8 cellular contexts compared by ENCODE assay signal in genomic region chr17:16440354-16440753, GRCh38. TPM values are rescaled to one million over a fixed set of nuclear protein-coding genes. Genes with fewer than 3 reads are reported as not detected.
DNase-seq lines count a peak whose midpoint lies in the region; ATAC-seq and TF ChIP-seq lines count a peak whose summit lies in the region.
"Not testable (repeated sequence)": the region's sequence is repeated elsewhere in the genome, so short reads cannot be mapped to it uniquely, and the experiment has no call there.

No MANE protein-coding gene starts in this region.

- peaks cover 22% of the 10 kb centered on the region for H3K27me3 Mint-ChIP-seq in HFFc6 (ENCODE audit: insufficient read depth)
- not testable (repeated sequence) for H3K27me3 Mint-ChIP-seq in activated naive CD8-positive, alpha-beta T cell treated with anti-CD3 and anti-CD28 coated beads, Interleukin-2, amount 10 ng/mL, durations not matched to agents 7 days and 5 days; endodermal cell (ENCODE audit: insufficient read depth); neural crest cell (ENCODE audit: low read depth); stimulated activated naive CD8-positive, alpha-beta T cell treated with anti-CD3 and anti-CD28 coated beads, Interleukin-15, amount 100 ng/mL, for 72 hours

- not testable (repeated sequence) for TF ChIP-seq CTCF in AG10803 (conservative IDR thresholded peaks at IDR 0.05; ENCODE audit: low read length); HFFc6 (IDR thresholded peaks at IDR 0.05); SU-DHL-6 (IDR thresholded peaks at IDR 0.05; ENCODE audit: insufficient read depth, low read length, poor library complexity, severe bottlenecking); endodermal cell (conservative IDR thresholded peaks at IDR 0.05); neural crest cell (conservative IDR thresholded peaks at IDR 0.05)

- H3F3A ChIP-seq in SU-DHL-6 (ENCODE audit: insufficient read depth) = peaks cover 56% of the 10 kb centered on the region

- peak overlapping the region; percentile 97 for H3K4me3 ChIP-seq in AG10803 (ENCODE audit: low read length)
- peak overlapping the region; percentile 94 for H3K4me3 ChIP-seq in SU-DHL-6 (ENCODE audit: insufficient read depth, low read length, poor library complexity, severe bottlenecking)
- peak overlapping the region; percentile 90 for H3K4me3 ChIP-seq in endodermal cell (ENCODE audit: low read length)
- peak overlapping the region; percentile 97 for H3K4me3 ChIP-seq in iPS-18c (ENCODE audit: insufficient read depth, low read depth, low read length)

- H3K9me3 ChIP-seq in SU-DHL-6 (ENCODE audit: insufficient read depth, low read length); endodermal cell (ENCODE audit: control insufficient read depth, low read length); iPS-18c (ENCODE audit: control insufficient read depth, insufficient read depth, low read length): not testable (repeated sequence)

- H3K27ac ChIP-seq in SU-DHL-6 (ENCODE audit: low read depth, low read length) = peak overlapping the region; percentile 80
- not testable (repeated sequence) for H3K27ac ChIP-seq in endodermal cell (ENCODE audit: low read depth, low read length)

- H3K9me2 ChIP-seq in SU-DHL-6 (replicated peaks; ENCODE audit: insufficient read depth, low read length) = not testable (repeated sequence)

- H3K27me3 ChIP-seq in SU-DHL-6 (ENCODE audit: low read length); endodermal cell (ENCODE audit: control insufficient read depth, insufficient read depth, low read length, poor library complexity, severe bottlenecking): not testable (repeated sequence)

- H3K4me1 Mint-ChIP-seq in HFFc6 (ENCODE audit: low read depth) (peaks cover 43% of the 10 kb centered on the region), endodermal cell (peaks cover 49% of the 10 kb centered on the region), neural crest cell (peaks cover 59% of the 10 kb centered on the region)
- peaks cover 42% of the 10 kb centered on the region for H3K4me1 Mint-ChIP-seq in activated naive CD8-positive, alpha-beta T cell treated with anti-CD3 and anti-CD28 coated beads, Interleukin-2, amount 10 ng/mL, durations not matched to agents 7 days and 5 days
- H3K4me1 Mint-ChIP-seq in stimulated activated naive CD8-positive, alpha-beta T cell treated with anti-CD3 and anti-CD28 coated beads, Interleukin-15, amount 100 ng/mL, for 72 hours = peaks cover 68% of the 10 kb centered on the region

- H3K79me2 ChIP-seq in SU-DHL-6 (ENCODE audit: insufficient read depth, low read length) = peaks cover 27% of the 10 kb centered on the region

- H3K4me1 ChIP-seq in endodermal cell (ENCODE audit: control insufficient read depth, insufficient read depth, low read length) = not testable (repeated sequence)

- peak overlapping the region; percentile 99 for H3K9ac ChIP-seq in SU-DHL-6 (ENCODE audit: low read length)
- H3K9ac ChIP-seq in endodermal cell (ENCODE audit: extremely low read depth, low read length, poor library complexity, severe bottlenecking) = peak overlapping the region; percentile 93

- H3K4me3 Mint-ChIP-seq in HFFc6 (peak overlapping the region; percentile 99), endodermal cell (peak overlapping the region; percentile 97), neural crest cell (peak overlapping the region; percentile 99)
- peak overlapping the region; percentile 99 for H3K4me3 Mint-ChIP-seq in activated naive CD8-positive, alpha-beta T cell treated with anti-CD3 and anti-CD28 coated beads, Interleukin-2, amount 10 ng/mL, durations not matched to agents 7 days and 5 days
- peak overlapping the region; percentile 98 to 99 for H3K4me3 Mint-ChIP-seq in stimulated activated naive CD8-positive, alpha-beta T cell treated with anti-CD3 and anti-CD28 coated beads, Interleukin-15, amount 100 ng/mL, for 72 hours

- H3K36me3 Mint-ChIP-seq in HFFc6 (ENCODE audit: low read depth) (peaks cover 54% of the 10 kb centered on the region), endodermal cell (ENCODE audit: low read depth) (peaks cover 52% of the 10 kb centered on the region), neural crest cell (ENCODE audit: low read depth) (peaks cover 33% of the 10 kb centered on the region)
- H3K36me3 Mint-ChIP-seq in activated naive CD8-positive, alpha-beta T cell treated with anti-CD3 and anti-CD28 coated beads, Interleukin-2, amount 10 ng/mL, durations not matched to agents 7 days and 5 days = peaks cover 33% of the 10 kb centered on the region

- not testable (repeated sequence) for H3K9me3 Mint-ChIP-seq in HFFc6; activated naive CD8-positive, alpha-beta T cell treated with anti-CD3 and anti-CD28 coated beads, Interleukin-2, amount 10 ng/mL, durations not matched to agents 7 days and 5 days; endodermal cell; neural crest cell; stimulated activated naive CD8-positive, alpha-beta T cell treated with anti-CD3 and anti-CD28 coated beads, Interleukin-15, amount 100 ng/mL, for 72 hours

- H4K20me1 ChIP-seq in SU-DHL-6 (ENCODE audit: low read depth, low read length) = not testable (repeated sequence)

- peak overlapping the region; percentile 94 for H3K27ac Mint-ChIP-seq in HFFc6
- peak overlapping the region; percentile 98 for H3K27ac Mint-ChIP-seq in activated naive CD8-positive, alpha-beta T cell treated with anti-CD3 and anti-CD28 coated beads, Interleukin-2, amount 10 ng/mL, durations not matched to agents 7 days and 5 days
- H3K27ac Mint-ChIP-seq in endodermal cell = peak overlapping the region; percentile 93
- peak overlapping the region; percentile 97 for H3K27ac Mint-ChIP-seq in neural crest cell (ENCODE audit: unreplicated experiment)
- peak overlapping the region; percentile 99 to 100 for H3K27ac Mint-ChIP-seq in stimulated activated naive CD8-positive, alpha-beta T cell treated with anti-CD3 and anti-CD28 coated beads, Interleukin-15, amount 100 ng/mL, for 72 hours

- 66 to 74% methylated on average over 4 to 5 of the region's 5 CpGs for WGBS in endodermal cell (ENCODE audit: insufficient coverage in 1 of 2, insufficient read length in 1 of 2), 2 experiments

- peak overlapping the region; percentile 78 for H3K4me2 ChIP-seq in SU-DHL-6 (ENCODE audit: low read depth, low read length, poor library complexity, severe bottlenecking)

- H3K36me3 ChIP-seq in SU-DHL-6 (ENCODE audit: low read length) (peaks cover 30% of the 10 kb centered on the region), endodermal cell (ENCODE audit: control insufficient read depth, insufficient read depth, low read length) (peaks cover 54% of the 10 kb centered on the region)

- DNase-seq in AG10803 (ENCODE audit: low read depth); HFFc6; activated naive CD8-positive, alpha-beta T cell treated with anti-CD3 and anti-CD28 coated beads, Interleukin-2, amount 10 ng/mL, durations not matched to agents 7 days and 5 days; endodermal cell; neural crest cell (ENCODE audit: low read depth, low spot score); stimulated activated naive CD8-positive, alpha-beta T cell treated with anti-CD3 and anti-CD28 coated beads, Interleukin-15, amount 100 ng/mL, for 72 hours: not testable (repeated sequence)

- ATAC-seq in activated naive CD8-positive, alpha-beta T cell treated with anti-CD3 and anti-CD28 coated beads, Interleukin-2, amount 10 ng/mL, durations not matched to agents 7 days and 5 days (ENCODE audit: low read depth); stimulated activated naive CD8-positive, alpha-beta T cell treated with anti-CD3 and anti-CD28 coated beads, Interleukin-15, amount 100 ng/mL, for 72 hours: not testable (repeated sequence)

- H2AFZ ChIP-seq in SU-DHL-6 (ENCODE audit: low read depth, low read length, severe bottlenecking) = not testable (repeated sequence)

- POLR2A ChIA-PET in activated naive CD8-positive, alpha-beta T cell treated with anti-CD3 and anti-CD28 coated beads, Interleukin-2, amount 10 ng/mL, durations not matched to agents 7 days and 5 days (lab: Charles Lee) = interaction anchor here (1.4 to 4.8 kb wide), 4 partner anchors 23 to 87 kb away, joined by 3 to 69 read pairs (median 20); partner anchors contain the start of genes CENPV, TRPV2 and UBB

RNA-seq across cellular contexts. Expression of gene TRPV2, which starts 25.0 kb away (rescaled TPM):
- 10 to 100 TPM in 4 of 6 experiments, 1 to 10 TPM in 2; 2.9 to 19.5 (median 18.1) TPM for total RNA-seq in HFFc6 (2021; fragmentation: NEBNext Ultra II Directional; extraction: Animal tissue kit (Norgen Biotek cat#: 25700))
- total RNA-seq in activated naive CD8-positive, alpha-beta T cell treated with anti-CD3 and anti-CD28 coated beads, Interleukin-2, amount 10 ng/mL, durations not matched to agents 7 days and 5 days = 100 to 1,000 TPM in 1 of 2 experiments, 10 to 100 TPM in 1; 97.0 to 107 TPM
- total RNA-seq in endodermal cell (1 to 10 TPM in 1 of 2 donors, under 1 TPM in 1; 0.51 to 1.1 TPM), neural crest cell (0.98 and 1.3 TPM in 2 replicates)
- 1.4 TPM for polyA plus RNA-seq in endodermal cell (2013, experiment 1 of 2)
- 2.1 TPM for polyA plus RNA-seq in endodermal cell (2013, experiment 2 of 2)

RNA-seq across cellular contexts. Expression of gene LRRC75A, which starts 51.6 kb away (rescaled TPM):
- total RNA-seq in HFFc6 (2021; fragmentation: NEBNext Ultra II Directional; extraction: Animal tissue kit (Norgen Biotek cat#: 25700)) = under 1 TPM; 0.14 to 0.57 (median 0.27) TPM
- 1 to 10 TPM; 5.5 to 6.2 TPM for total RNA-seq in activated naive CD8-positive, alpha-beta T cell treated with anti-CD3 and anti-CD28 coated beads, Interleukin-2, amount 10 ng/mL, durations not matched to agents 7 days and 5 days
- 1 to 10 TPM; 3.2 to 5.0 TPM for total RNA-seq in endodermal cell
- polyA plus RNA-seq in endodermal cell (2013, experiment 1 of 2) = 6.6 TPM
- polyA plus RNA-seq in endodermal cell (2013, experiment 2 of 2) = 5.7 TPM
- total RNA-seq in neural crest cell = 5.6 and 7.2 TPM in 2 replicates

RNA-seq across cellular contexts. Expression of gene UBB, which starts 59.5 kb away (rescaled TPM):
- 1,000 to 10,000 TPM; 1,553 to 1,785 (median 1,678) TPM for total RNA-seq in HFFc6 (2021; fragmentation: NEBNext Ultra II Directional; extraction: Animal tissue kit (Norgen Biotek cat#: 25700))
- total RNA-seq in activated naive CD8-positive, alpha-beta T cell treated with anti-CD3 and anti-CD28 coated beads, Interleukin-2, amount 10 ng/mL, durations not matched to agents 7 days and 5 days = 1,000 to 10,000 TPM; 1,069 to 1,087 TPM
- total RNA-seq in endodermal cell = 1,000 to 10,000 TPM; 1,658 to 1,721 TPM
- 2,166 TPM for polyA plus RNA-seq in endodermal cell (2013, experiment 1 of 2)
- 2,122 TPM for polyA plus RNA-seq in endodermal cell (2013, experiment 2 of 2)
- total RNA-seq in neural crest cell = 2,058 and 2,177 TPM in 2 replicates

Comparison
In these comparisons a context has a peak if more than half of its experiments do, and no peak if none do; other contexts are left out.
1. RNA of gene TRPV2, which starts 25.0 kb away (total RNA-seq): 97.0 to 107 TPM in activated naive CD8-positive, alpha-beta T cell treated with anti-CD3 and anti-CD28 coated beads, Interleukin-2, amount 10 ng/mL, durations not matched to agents 7 days and 5 days; 2.9 to 19.5 TPM in HFFc6, 0.51 to 1.1 TPM in endodermal cell and 0.98 to 1.3 TPM in neural crest cell; every median in the first group is over 4 times any median in the second.
2. Peak in every context shown above with its lines, with median percentiles within 50 percentile points of each other: H3K4me3 ChIP-seq, H3K27ac Mint-ChIP-seq and H3K4me3 Mint-ChIP-seq.